Comparison of ENCODE assay signal across 10 cellular contexts in the genomic region with DNA sequence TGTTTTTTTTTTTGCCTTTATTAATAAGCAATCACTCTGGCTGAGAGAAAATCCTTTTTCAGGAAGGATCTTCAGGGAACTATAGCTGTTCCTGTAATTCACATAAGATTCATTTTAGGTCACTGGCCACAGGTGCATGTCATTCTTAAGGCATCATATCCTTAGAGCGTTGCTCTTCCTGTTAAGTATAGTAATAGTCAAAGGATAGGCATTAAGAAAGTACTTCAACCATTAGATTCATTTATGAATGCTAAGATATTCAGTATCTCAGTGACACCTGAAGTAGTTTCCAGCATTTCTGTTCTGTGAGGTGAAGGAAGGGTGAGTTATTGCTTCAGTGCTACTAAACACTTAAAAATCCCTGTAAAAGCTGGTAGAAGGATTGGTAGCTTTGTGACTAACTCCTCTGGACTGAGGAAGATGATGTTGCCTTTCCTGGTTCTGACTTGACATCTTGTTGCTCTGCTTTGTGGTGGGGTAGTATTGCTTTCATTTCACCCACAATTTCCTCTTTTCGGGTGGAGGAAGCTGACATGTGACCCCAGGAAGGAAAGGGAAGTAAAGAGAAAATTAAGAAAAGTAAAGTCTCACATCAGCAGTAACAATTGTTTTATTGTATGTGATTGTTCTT. TPM values are rescaled to one million over a fixed set of nuclear protein-coding genes. Genes with fewer than 3 reads are reported as not detected.
A peak's percentile ranks its signal among the peaks of the same experiment; 100 is the strongest.
DNase-seq lines count a peak whose midpoint lies in the region; ATAC-seq lines count a peak whose summit lies in the region.
"Had no signal": no experiment of that assay in that cellular context is flagged by ENCODE, and none has a peak within 500 bp of the region (broad histone marks: within the 10 kb centered on the region; RNA-seq: fewer than 3 reads in every experiment).

No MANE protein-coding gene starts in this region.

- no peak overlapping the region for H3K27ac Mint-ChIP-seq in activated CD4-positive, alpha-beta memory T cell treated with anti-CD3 and anti-CD28 coated beads for 36 hours

- intact Hi-C loops in activated CD4-positive, alpha-beta memory T cell treated with anti-CD3 and anti-CD28 coated beads for 36 hours (cut with micrococcal nuclease), result loop anchor here (2.0 kb wide), 1 partner anchor 35 kb away; the partner anchor contains the start of gene RNF169

- peaks cover 32% of the 10 kb centered on the region for H3K4me1 ChIP-seq in BLaER1

- H3K4me3 Mint-ChIP-seq in activated CD4-positive, alpha-beta memory T cell treated with anti-CD3 and anti-CD28 coated beads for 36 hours, result no peak overlapping the region

- no peaks in the 10 kb centered on the region for H3K36me3 Mint-ChIP-seq in activated CD4-positive, alpha-beta memory T cell treated with anti-CD3 and anti-CD28 coated beads for 36 hours

- no peaks in the 10 kb centered on the region for H3K9me3 ChIP-seq in BLaER1

- H3K4me2 ChIP-seq in BLaER1, result peak overlapping the region; percentile 73

- 0 out of 2 replicates have a peak overlapping the region, but pooled peaks have one; percentile 20 for H3K9ac ChIP-seq in BLaER1

- no peak overlapping the region for H3K4me3 ChIP-seq in BLaER1

- peak; percentile 48 for DNase-seq in GM19240 (ENCODE audit: insufficient read length, low spot score)
- DNase-seq in activated CD4-positive, alpha-beta memory T cell treated with anti-CD3 and anti-CD28 coated beads for 36 hours, result peak; percentile 21
- DNase-seq in kidney glomerular epithelial cell (lab: John Stamatoyannopoulos, UW), result peak; percentile 69
- no peak for DNase-seq in NCI-H526 (lab: John Stamatoyannopoulos, UW)
- DNase-seq in occipital lobe (lab: John Stamatoyannopoulos, UW), result no peak

- ATAC-seq in HG03558 (IDR thresholded peaks at IDR 0.05; ENCODE audit: extremely low read depth, unreplicated experiment) (peak; percentile 59), HG03457 (IDR thresholded peaks at IDR 0.05; ENCODE audit: unreplicated experiment) (no peak)

- no peaks in the 10 kb centered on the region for H3K27me3 Mint-ChIP-seq in activated CD4-positive, alpha-beta memory T cell treated with anti-CD3 and anti-CD28 coated beads for 36 hours

- H3K4me1 Mint-ChIP-seq in activated CD4-positive, alpha-beta memory T cell treated with anti-CD3 and anti-CD28 coated beads for 36 hours (ENCODE audit: low read depth), result peaks cover 24% of the 10 kb centered on the region

- H3K36me3 ChIP-seq in BLaER1, result peaks cover 15% of the 10 kb centered on the region

- H4K20me1 ChIP-seq in BLaER1, result peaks cover 87% of the 10 kb centered on the region

- CTCF ChIA-PET in activated CD4-positive, alpha-beta memory T cell treated with anti-CD3 and anti-CD28 coated beads for 36 hours (lab: Charles Lee), result interaction anchor here (1.0 to 1.4 kb wide), 2 partner anchors 16 to 357 kb away, joined by 3 to 4 read pairs; no protein-coding TSS in a partner anchor

- H3K9me3 Mint-ChIP-seq in activated CD4-positive, alpha-beta memory T cell treated with anti-CD3 and anti-CD28 coated beads for 36 hours, result no peaks in the 10 kb centered on the region

- POLR2A ChIA-PET in activated CD4-positive, alpha-beta memory T cell treated with anti-CD3 and anti-CD28 coated beads for 36 hours (lab: Charles Lee), result interaction anchor here (0.6 to 0.7 kb wide), 2 partner anchors 33 to 1948 kb away, joined by 3 read pairs; no protein-coding TSS in a partner anchor

- no peak overlapping the region for H3K27ac ChIP-seq in BLaER1

- H3K27me3 ChIP-seq in BLaER1, result no peaks in the 10 kb centered on the region

RNA-seq across cellular contexts. Expression of gene RNF169, which starts 34.7 kb away (rescaled TPM):
- 10 to 100 TPM; 14.3 to 14.9 TPM for total RNA-seq in activated CD4-positive, alpha-beta memory T cell treated with anti-CD3 and anti-CD28 coated beads for 36 hours
- 39.3 TPM for total RNA-seq in occipital lobe

RNA-seq across cellular contexts. Expression of gene CHRDL2, which starts 52.1 kb away (rescaled TPM):
- total RNA-seq in activated CD4-positive, alpha-beta memory T cell treated with anti-CD3 and anti-CD28 coated beads for 36 hours, result not detected
- total RNA-seq in occipital lobe, result not detected
- total RNA-seq: frontal cortex, subcutaneous adipose tissue had no signal

Comparison
In these comparisons a context has a peak if more than half of its experiments do, and no peak if none do; other contexts are left out.
1. DNase-seq: peak in GM19240 (single experiment), activated CD4-positive, alpha-beta memory T cell treated with anti-CD3 and anti-CD28 coated beads for 36 hours (single experiment) and kidney glomerular epithelial cell (single experiment); none in NCI-H526 (0 of 2) and occipital lobe (single experiment).